In the genomic region with DNA sequence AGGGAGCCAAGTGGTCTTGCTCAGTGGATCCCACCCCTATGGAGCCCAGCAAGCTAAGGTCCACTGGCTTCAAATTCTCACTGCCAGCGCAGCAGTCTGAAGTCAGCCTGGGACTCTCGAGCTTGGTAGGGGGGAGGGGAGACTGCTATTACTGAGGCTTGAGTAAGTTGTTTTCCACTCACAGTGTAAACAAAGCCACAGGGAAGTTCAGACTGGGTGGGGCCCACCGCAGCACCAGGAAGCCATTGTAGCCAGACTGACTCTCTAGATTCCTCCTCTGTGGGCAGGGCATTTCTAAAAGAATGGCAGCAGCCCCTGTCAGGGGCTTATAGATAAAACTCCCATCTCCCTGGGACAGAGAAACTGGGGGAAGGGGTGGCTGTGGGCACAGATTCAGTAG, we compare ENCODE assay signal across 16 cellular contexts.
"Had no signal": no experiment of that assay in that cellular context is flagged by ENCODE, and none has a peak within 500 bp of the region (broad histone marks: within the 10 kb centered on the region; RNA-seq: fewer than 3 reads in every experiment).

No MANE protein-coding gene starts in this region.

- H3K36me3 ChIP-seq: breast epithelium, heart left ventricle, neutrophil, right atrium auricular region, tibial artery had no signal

- FAIRE-seq: frontal cortex, small intestine had no signal

- H3K4me3 Mint-ChIP-seq: activated CD4-positive, alpha-beta memory T cell treated with anti-CD3 and anti-CD28 coated beads for 36 hours; activated T-cell treated with anti-CD3 and anti-CD28 coated beads, Interleukin-2, amount 50 U/mL, for 4 hours; mesothelial cell of epicardium; stimulated activated effector memory CD8-positive, alpha-beta T cell treated with anti-CD3 and anti-CD28 coated beads, Interleukin-12 subunit alpha, Interleukin-12 subunit beta, amount 100 ng/mL, for 72 hours had no signal

- H3K27me3 ChIP-seq: breast epithelium, heart left ventricle, neutrophil, right atrium auricular region, tibial artery had no signal

- H3K9me3 ChIP-seq: neutrophil had no signal

- H3K27me3 Mint-ChIP-seq: activated CD4-positive, alpha-beta memory T cell treated with anti-CD3 and anti-CD28 coated beads for 36 hours had no signal

- DNase-seq: activated CD4-positive, alpha-beta memory T cell treated with anti-CD3 and anti-CD28 coated beads for 36 hours; activated gamma-delta T cell; activated T-cell treated with anti-CD3 and anti-CD28 coated beads, Interleukin-2, amount 50 U/mL, for 4 hours; aorta; islet precursor cell; posterior cingulate gyrus; small intestine; T-helper 2 cell; tibial artery had no signal

- H3K4me3 ChIP-seq: breast epithelium, heart left ventricle, right atrium auricular region, tibial artery had no signal

- H3K4me1 Mint-ChIP-seq: mesothelial cell of epicardium; stimulated activated effector memory CD8-positive, alpha-beta T cell treated with anti-CD3 and anti-CD28 coated beads, Interleukin-12 subunit alpha, Interleukin-12 subunit beta, amount 100 ng/mL, for 72 hours had no signal

- H3K36me3 Mint-ChIP-seq: activated CD4-positive, alpha-beta memory T cell treated with anti-CD3 and anti-CD28 coated beads for 36 hours; stimulated activated effector memory CD8-positive, alpha-beta T cell treated with anti-CD3 and anti-CD28 coated beads, Interleukin-12 subunit alpha, Interleukin-12 subunit beta, amount 100 ng/mL, for 72 hours had no signal

- ATAC-seq: activated T-cell treated with anti-CD3 and anti-CD28 coated beads, Interleukin-2, amount 50 U/mL, for 4 hours; heart left ventricle; stimulated activated effector memory CD8-positive, alpha-beta T cell treated with anti-CD3 and anti-CD28 coated beads, Interleukin-12 subunit alpha, Interleukin-12 subunit beta, amount 100 ng/mL, for 72 hours had no signal

- H3K27ac Mint-ChIP-seq: activated CD4-positive, alpha-beta memory T cell treated with anti-CD3 and anti-CD28 coated beads for 36 hours; mesothelial cell of epicardium; stimulated activated effector memory CD8-positive, alpha-beta T cell treated with anti-CD3 and anti-CD28 coated beads, Interleukin-12 subunit alpha, Interleukin-12 subunit beta, amount 100 ng/mL, for 72 hours had no signal

- H3K4me1 ChIP-seq: breast epithelium, heart left ventricle, right atrium auricular region, tibial artery had no signal

- H3K27ac ChIP-seq: breast epithelium, heart left ventricle, neutrophil, right atrium auricular region, tibial artery had no signal
